19 cellular contexts compared by ENCODE assay signal in the genomic region with DNA sequence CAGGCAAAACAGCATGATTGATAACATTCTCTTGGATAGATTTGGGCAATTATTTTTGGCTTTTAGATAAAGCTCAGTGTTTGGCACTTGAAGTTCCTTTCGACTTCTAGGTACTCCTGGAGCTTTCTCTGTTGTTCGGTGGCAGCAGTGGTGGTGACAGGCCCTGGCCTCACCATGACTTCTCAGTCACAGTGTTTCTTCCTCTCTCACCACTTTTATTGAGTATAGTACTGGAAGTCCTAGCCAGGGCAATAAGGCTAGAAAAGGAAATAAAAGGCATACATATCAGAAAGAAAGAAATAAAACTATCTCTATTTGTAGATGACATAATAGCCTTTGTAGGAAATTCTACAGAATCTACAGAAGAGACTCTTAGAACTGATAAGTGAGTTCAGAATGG.
A peak's percentile ranks its signal among the peaks of the same experiment; 100 is the strongest.
DNase-seq lines count a peak whose midpoint lies in the region; ATAC-seq, FAIRE-seq and TF ChIP-seq lines count a peak whose summit lies in the region.
"Had no signal": no experiment of that assay in that cellular context is flagged by ENCODE, and none has a peak within 500 bp of the region (broad histone marks: within the 10 kb centered on the region; RNA-seq: fewer than 3 reads in every experiment).

No MANE protein-coding gene starts in this region.

- no peaks in the 10 kb centered on the region for H3K27me3 ChIP-seq in colonic mucosa

- H3K27ac Mint-ChIP-seq in nephron progenitor cell: peak overlapping the region; percentile 43
- H3K27ac Mint-ChIP-seq: B cell; CD4-positive, alpha-beta T cell; H9 had no signal

- TF ChIP-seq CTCF in colonic mucosa (IDR thresholded peaks at IDR 0.05) (no peak), nephron progenitor cell (IDR thresholded peaks at IDR 0.05) (no peak)

- no peaks in the 10 kb centered on the region for H3K9me3 ChIP-seq in colonic mucosa

- no peaks in the 10 kb centered on the region for H3K36me3 ChIP-seq in colonic mucosa

- intact Hi-C loops in colonic mucosa (cut with DNase I): no loop called here
- intact Hi-C loops in left colon (cut with DNase I, micrococcal nuclease): no loop called here

- H3K27me3 Mint-ChIP-seq in nephron progenitor cell (ENCODE audit: low read depth, poor library complexity): no peaks in the 10 kb centered on the region
- H3K27me3 Mint-ChIP-seq: CD4-positive, alpha-beta T cell had no signal

- H3K27ac ChIP-seq in colonic mucosa: peak overlapping the region; percentile 75

- H3K4me1 Mint-ChIP-seq in nephron progenitor cell: peaks cover 9% of the 10 kb centered on the region

- no peaks in the 10 kb centered on the region for H3K36me3 Mint-ChIP-seq in nephron progenitor cell (ENCODE audit: low read depth)

- no peak overlapping the region for H3K9ac ChIP-seq in colonic mucosa (ENCODE audit: low read depth in 2 of 2, low read length in 2 of 2)

- no peak overlapping the region for H3K4me3 ChIP-seq in colonic mucosa
- H3K4me3 ChIP-seq: GM12878 had no signal

- peak; percentile 69 for ATAC-seq in left colon
- ATAC-seq in HG02798 (IDR thresholded peaks at IDR 0.05; ENCODE audit: poor library complexity, unreplicated experiment): no peak
- ATAC-seq: GM12878 had no signal

- DNase-seq in colonic mucosa (no peak), left colon (no peak), nephron progenitor cell (no peak), frontal cortex (ENCODE audit: low spot score in 2 of 2) (no peak), GDM1 (lab: John Stamatoyannopoulos, UW) (no peak), nucleus accumbens (lab: John Stamatoyannopoulos, UW) (no peak)
- DNase-seq: C1 segment of cervical spinal cord; Calu3; CD4-positive, alpha-beta T cell; DMS 273 treated with DMSO at 0.1 percent for 48 hours; GOT3; H9 had no signal

- FAIRE-seq in frontal cortex (lab: Jason Lieb, UNC): no peak
- FAIRE-seq: A204.1, GM12878, GM18507, HepG2, HTR-8/SVneo had no signal

- H3K4me3 Mint-ChIP-seq in nephron progenitor cell: no peak overlapping the region
- H3K4me3 Mint-ChIP-seq: B cell; CD4-positive, alpha-beta T cell; H9 had no signal

- peaks cover 4% of the 10 kb centered on the region for H3K4me1 ChIP-seq in colonic mucosa

- peaks cover 3% of the 10 kb centered on the region for H3K9me3 Mint-ChIP-seq in nephron progenitor cell
- H3K9me3 Mint-ChIP-seq: CD4-positive, alpha-beta T cell; H9 had no signal
